In genomic region chr12:73452672-73453469, GRCh38 we compare ENCODE assay signal across 18 cellular contexts.
DNase-seq lines count a peak whose midpoint lies in the region; ATAC-seq and TF ChIP-seq lines count a peak whose summit lies in the region.
"Had no signal": no experiment of that assay in that cellular context is flagged by ENCODE, and none has a peak within 500 bp of the region (broad histone marks: within the 10 kb centered on the region; RNA-seq: fewer than 3 reads in every experiment).

No MANE protein-coding gene starts in this region.

- no peaks in the 10 kb centered on the region for H3K27me3 ChIP-seq in CD8-positive, alpha-beta T cell (ENCODE audit: insufficient read depth, low read length)
- H3K27me3 ChIP-seq: SJCRH30 had no signal

- POLR2A ChIA-PET in CD8-positive, alpha-beta T cell (lab: Charles Lee) = no interaction called here

- CTCF ChIA-PET in CD8-positive, alpha-beta T cell (lab: Charles Lee) = no interaction called here

- H3K36me3 Mint-ChIP-seq in CD8-positive, alpha-beta T cell = no peaks in the 10 kb centered on the region
- no peaks in the 10 kb centered on the region for H3K36me3 Mint-ChIP-seq in T-helper 17 cell (ENCODE audit: low read depth)

- DNase-seq in foreskin melanocyte = peak; percentile 24
- no peak for DNase-seq in CD8-positive, alpha-beta T cell
- no peak for DNase-seq in NCI-H82 (lab: John Stamatoyannopoulos, UW)
- DNase-seq in T-helper 17 cell = no peak
- no peak for DNase-seq in cortex of kidney (lab: John Stamatoyannopoulos, UW)
- DNase-seq: activated CD8-positive, alpha-beta memory T cell treated with anti-CD3 and anti-CD28 coated beads, Interleukin-2, amount 50 U/mL, for 4 hours; activated naive CD4-positive, alpha-beta T cell; GOT3; NCI-H1694; NCI-H446; SJCRH30; stimulated activated naive CD8-positive, alpha-beta T cell treated with anti-CD3 and anti-CD28 coated beads, Interleukin-15, amount 100 ng/mL, for 72 hours; T1000 had no signal

- H3K9me3 Mint-ChIP-seq in CD8-positive, alpha-beta T cell = peaks cover 9% of the 10 kb centered on the region
- H3K9me3 Mint-ChIP-seq: nephron had no signal

- no peaks in the 10 kb centered on the region for H3K9me3 ChIP-seq in CD8-positive, alpha-beta T cell (ENCODE audit: low read length)
- no peaks in the 10 kb centered on the region for H3K9me3 ChIP-seq in T-helper 17 cell (ENCODE audit: control insufficient read depth, low read length, poor library complexity, severe bottlenecking)
- H3K9me3 ChIP-seq: SJCRH30 had no signal

- H3K4me3 Mint-ChIP-seq in CD8-positive, alpha-beta T cell = no peak overlapping the region
- H3K4me3 Mint-ChIP-seq in T-helper 17 cell = no peak overlapping the region
- H3K4me3 Mint-ChIP-seq: nephron; stimulated activated naive CD8-positive, alpha-beta T cell treated with anti-CD3 and anti-CD28 coated beads, Interleukin-15, amount 100 ng/mL, for 72 hours had no signal

- no peak overlapping the region for H3K27ac Mint-ChIP-seq in CD8-positive, alpha-beta T cell
- no peak overlapping the region for H3K27ac Mint-ChIP-seq in T-helper 17 cell
- H3K27ac Mint-ChIP-seq: nephron had no signal

- H3K36me3 ChIP-seq in CD8-positive, alpha-beta T cell (ENCODE audit: insufficient read depth, low read length) = no peaks in the 10 kb centered on the region
- H3K36me3 ChIP-seq: SJCRH30 had no signal

- no peak overlapping the region for H3K4me3 ChIP-seq in CD8-positive, alpha-beta T cell (ENCODE audit: low read depth, low read length)
- H3K4me3 ChIP-seq: lung, SJCRH30 had no signal

- no peak for TF ChIP-seq CTCF in CD8-positive, alpha-beta T cell (IDR thresholded peaks at IDR 0.05)

- no peak overlapping the region for H3K27ac ChIP-seq in CD8-positive, alpha-beta T cell (ENCODE audit: low read depth, low read length)
- H3K27ac ChIP-seq: SJCRH30 had no signal

- ATAC-seq in GM18868 (IDR thresholded peaks at IDR 0.05; ENCODE audit: unreplicated experiment) = peak; percentile 69
- ATAC-seq in GM21529 (IDR thresholded peaks at IDR 0.05; ENCODE audit: unreplicated experiment) = peak; percentile 52
- ATAC-seq in HG03135 (IDR thresholded peaks at IDR 0.05; ENCODE audit: unreplicated experiment) = peak; percentile 63
- ATAC-seq in CD8-positive, alpha-beta T cell = no peak
- no peak for ATAC-seq in T-helper 17 cell
- ATAC-seq: stimulated activated naive CD8-positive, alpha-beta T cell treated with anti-CD3 and anti-CD28 coated beads, Interleukin-15, amount 100 ng/mL, for 72 hours had no signal

- H3K27me3 Mint-ChIP-seq in CD8-positive, alpha-beta T cell (ENCODE audit: low read depth) = no peaks in the 10 kb centered on the region
- no peaks in the 10 kb centered on the region for H3K27me3 Mint-ChIP-seq in T-helper 17 cell
- H3K27me3 Mint-ChIP-seq: stimulated activated naive CD8-positive, alpha-beta T cell treated with anti-CD3 and anti-CD28 coated beads, Interleukin-15, amount 100 ng/mL, for 72 hours had no signal

- no peaks in the 10 kb centered on the region for H3K4me1 ChIP-seq in CD8-positive, alpha-beta T cell (ENCODE audit: insufficient read depth, low read length)
- H3K4me1 ChIP-seq: SJCRH30 had no signal

- no peaks in the 10 kb centered on the region for H3K4me1 Mint-ChIP-seq in CD8-positive, alpha-beta T cell (ENCODE audit: low read depth)
- no peaks in the 10 kb centered on the region for H3K4me1 Mint-ChIP-seq in T-helper 17 cell
- H3K4me1 Mint-ChIP-seq: nephron; stimulated activated naive CD8-positive, alpha-beta T cell treated with anti-CD3 and anti-CD28 coated beads, Interleukin-15, amount 100 ng/mL, for 72 hours had no signal

- intact Hi-C loops in CD8-positive, alpha-beta T cell (cut with DNase I, micrococcal nuclease) = no loop called here

Comparison
In these comparisons a context has a peak if more than half of its experiments do, and no peak if none do; other contexts are left out.
1. ATAC-seq: peak in GM18868 (single experiment), GM21529 (single experiment) and HG03135 (single experiment); none in CD8-positive, alpha-beta T cell (single experiment) and T-helper 17 cell (single experiment).